ENCODE assay signal across 11 cellular contexts in genomic region chr11:36945384-36945783, GRCh38.
A peak's percentile ranks its signal among the peaks of the same experiment; 100 is the strongest.
DNase-seq lines count a peak whose midpoint lies in the region; TF ChIP-seq lines count a peak whose summit lies in the region.
"Had no signal": no experiment of that assay in that cellular context is flagged by ENCODE, and none has a peak within 500 bp of the region (broad histone marks: within the 10 kb centered on the region; RNA-seq: fewer than 3 reads in every experiment).

No MANE protein-coding gene starts in this region.

- no peak overlapping the region for H3K27ac Mint-ChIP-seq in HFFc6

- H3K36me3 Mint-ChIP-seq in HFFc6 (ENCODE audit: low read depth) = no peaks in the 10 kb centered on the region

- H3K27ac ChIP-seq in uterus = no peak overlapping the region

- no peaks in the 10 kb centered on the region for H3K4me1 ChIP-seq in uterus

- no peak for TF ChIP-seq POLR2A in uterus (IDR thresholded peaks at IDR 0.05)

- H3K9me3 ChIP-seq in uterus = no peaks in the 10 kb centered on the region

- DNase-seq in D341Med (ENCODE audit: low spot score) (peak; percentile 24), HFFc6 (no peak), SW480 (ENCODE audit: low spot score) (peak; percentile 36), left kidney (ENCODE audit: low read depth, low spot score) (peak; percentile 23), uterus (no peak), activated gamma-delta T cell treated with Interleukin-2 at 50 U/mL for 16 hours (no peak)
- DNase-seq in central memory CD4-positive, alpha-beta T cell = no peak
- DNase-seq in activated CD4-positive, alpha-beta T cell treated with anti-CD3 and anti-CD28 coated beads, Interleukin-2, amount 50 U/mL, for 48 hours = no peak
- DNase-seq: activated CD4-positive, alpha-beta T cell treated with anti-CD3 and anti-CD28 coated beads for 48 hours; NCI-H1930 had no signal

- peak; percentile 63 for TF ChIP-seq CTCF in HFFc6 (IDR thresholded peaks at IDR 0.05)
- no peak for TF ChIP-seq CTCF in uterus (IDR thresholded peaks at IDR 0.05)

- H3K27me3 ChIP-seq in uterus = no peaks in the 10 kb centered on the region

- no peaks in the 10 kb centered on the region; the same call in 1 of the 2 replicates for H3K27me3 Mint-ChIP-seq in HFFc6 (ENCODE audit: insufficient read depth)

- H3K36me3 ChIP-seq in uterus = no peaks in the 10 kb centered on the region

- H3K4me3 ChIP-seq in uterus = no peak overlapping the region
- H3K4me3 ChIP-seq: lung had no signal

- intact Hi-C loops in uterus (cut with DNase I; ENCODE audit: low total_unique reads) = no loop called here

- H3K4me1 Mint-ChIP-seq in HFFc6 (ENCODE audit: low read depth) = no peaks in the 10 kb centered on the region

- H3K9me3 Mint-ChIP-seq in HFFc6 = peaks cover 4% of the 10 kb centered on the region

- no peak overlapping the region for H3K4me3 Mint-ChIP-seq in HFFc6

Comparison
In these comparisons a context has a peak if more than half of its experiments do, and no peak if none do; other contexts are left out.
1. DNase-seq: peak in D341Med (single experiment), SW480 (single experiment) and left kidney (single experiment); none in HFFc6 (single experiment), central memory CD4-positive, alpha-beta T cell (single experiment), uterus (0 of 2), activated gamma-delta T cell treated with Interleukin-2 at 50 U/mL for 16 hours (single experiment) and activated CD4-positive, alpha-beta T cell treated with anti-CD3 and anti-CD28 coated beads, Interleukin-2, amount 50 U/mL, for 48 hours (0 of 2).